ENCODE assay signal across 11 cellular contexts in genomic region chr17:2195729-2196128, GRCh38.
DNase-seq lines count a peak whose midpoint lies in the region; ATAC-seq and TF ChIP-seq lines count a peak whose summit lies in the region.
"Had no signal": no experiment of that assay in that cellular context is flagged by ENCODE, and none has a peak within 500 bp of the region (broad histone marks: within the 10 kb centered on the region; RNA-seq: fewer than 3 reads in every experiment).

No MANE protein-coding gene starts in this region.

- H3K27ac ChIP-seq in left lung = no peak overlapping the region

- no peaks in the 10 kb centered on the region for H3K36me3 ChIP-seq in left lung

- H3K9me3 Mint-ChIP-seq in activated CD4-positive, alpha-beta T cell treated with anti-CD3 and anti-CD28 coated beads, Interleukin-2, amount 10 ng/mL, durations not matched to agents 7 days and 5 days = peaks cover 3% of the 10 kb centered on the region
- H3K9me3 Mint-ChIP-seq in activated CD4-positive, alpha-beta memory T cell treated with anti-CD3 and anti-CD28 coated beads, Interleukin-2, amount 10 ng/mL, durations not matched to agents 7 days and 5 days = no peaks in the 10 kb centered on the region
- H3K9me3 Mint-ChIP-seq in stimulated activated naive B cell treated with anti-CD40 and anti-IgM and Interleukin-4, amounts not matched to agents 10 μg/mL and 1 μg/mL and 100 μg/mL, for 72 hours = no peaks in the 10 kb centered on the region

- intact Hi-C loops in left lung (cut with DNase I) = no loop called here

- H3K27me3 ChIP-seq in left lung = no peaks in the 10 kb centered on the region

- no peaks in the 10 kb centered on the region for H3K9me3 ChIP-seq in left lung

- CTCF ChIA-PET in activated CD4-positive, alpha-beta T cell treated with anti-CD3 and anti-CD28 coated beads, Interleukin-2, amount 10 ng/mL, durations not matched to agents 7 days and 5 days (lab: Charles Lee) = interaction anchor here (0.6 to 1.4 kb wide), 6 partner anchors 13 to 126 kb away, joined by 3 to 4 read pairs (median 3); no protein-coding TSS in a partner anchor
- CTCF ChIA-PET in activated CD4-positive, alpha-beta memory T cell treated with anti-CD3 and anti-CD28 coated beads, Interleukin-2, amount 10 ng/mL, durations not matched to agents 7 days and 5 days (lab: Charles Lee) = interaction anchor here (1.0 to 1.7 kb wide), 3 partner anchors 11 to 49 kb away, joined by 3 to 6 read pairs (median 3); no protein-coding TSS in a partner anchor

- peaks cover 48% of the 10 kb centered on the region for H3K36me3 Mint-ChIP-seq in activated CD4-positive, alpha-beta T cell treated with anti-CD3 and anti-CD28 coated beads, Interleukin-2, amount 10 ng/mL, durations not matched to agents 7 days and 5 days (ENCODE audit: low read depth)
- H3K36me3 Mint-ChIP-seq in activated CD4-positive, alpha-beta memory T cell treated with anti-CD3 and anti-CD28 coated beads, Interleukin-2, amount 10 ng/mL, durations not matched to agents 7 days and 5 days (ENCODE audit: low read depth) = peaks cover 35% of the 10 kb centered on the region
- H3K36me3 Mint-ChIP-seq in stimulated activated naive B cell treated with anti-CD40 and anti-IgM and Interleukin-4, amounts not matched to agents 10 μg/mL and 1 μg/mL and 100 μg/mL, for 72 hours = peaks cover 19 to 41% of the 10 kb centered on the region in 2 donors

- no peak overlapping the region for H3K27ac Mint-ChIP-seq in activated CD4-positive, alpha-beta T cell treated with anti-CD3 and anti-CD28 coated beads, Interleukin-2, amount 10 ng/mL, durations not matched to agents 7 days and 5 days
- H3K27ac Mint-ChIP-seq in activated CD4-positive, alpha-beta memory T cell treated with anti-CD3 and anti-CD28 coated beads, Interleukin-2, amount 10 ng/mL, durations not matched to agents 7 days and 5 days = no peak overlapping the region
- H3K27ac Mint-ChIP-seq in stimulated activated naive B cell treated with anti-CD40 and anti-IgM and Interleukin-4, amounts not matched to agents 10 μg/mL and 1 μg/mL and 100 μg/mL, for 72 hours = no peak overlapping the region

- peaks cover 67% of the 10 kb centered on the region for H3K4me1 Mint-ChIP-seq in activated CD4-positive, alpha-beta T cell treated with anti-CD3 and anti-CD28 coated beads, Interleukin-2, amount 10 ng/mL, durations not matched to agents 7 days and 5 days
- H3K4me1 Mint-ChIP-seq in activated CD4-positive, alpha-beta memory T cell treated with anti-CD3 and anti-CD28 coated beads, Interleukin-2, amount 10 ng/mL, durations not matched to agents 7 days and 5 days = peaks cover 44% of the 10 kb centered on the region
- peaks cover 17 to 23% of the 10 kb centered on the region in 2 donors for H3K4me1 Mint-ChIP-seq in stimulated activated naive B cell treated with anti-CD40 and anti-IgM and Interleukin-4, amounts not matched to agents 10 μg/mL and 1 μg/mL and 100 μg/mL, for 72 hours

- no peak overlapping the region for H3K4me3 Mint-ChIP-seq in activated CD4-positive, alpha-beta T cell treated with anti-CD3 and anti-CD28 coated beads, Interleukin-2, amount 10 ng/mL, durations not matched to agents 7 days and 5 days
- no peak overlapping the region for H3K4me3 Mint-ChIP-seq in activated CD4-positive, alpha-beta memory T cell treated with anti-CD3 and anti-CD28 coated beads, Interleukin-2, amount 10 ng/mL, durations not matched to agents 7 days and 5 days
- no peak overlapping the region for H3K4me3 Mint-ChIP-seq in stimulated activated naive B cell treated with anti-CD40 and anti-IgM and Interleukin-4, amounts not matched to agents 10 μg/mL and 1 μg/mL and 100 μg/mL, for 72 hours

- no peak for TF ChIP-seq CTCF in left lung (IDR thresholded peaks at IDR 0.05)

- peaks cover 17 to 26% of the 10 kb centered on the region in 2 donors for H3K4me1 ChIP-seq in left lung

- peak; percentile 74 for ATAC-seq in left lung
- ATAC-seq in stimulated activated naive B cell treated with anti-CD40 and anti-IgM and Interleukin-4, amounts not matched to agents 10 μg/mL and 1 μg/mL and 100 μg/mL, for 72 hours (replicated peaks) = peak; percentile 33 to 51

- H3K27me3 Mint-ChIP-seq in activated CD4-positive, alpha-beta T cell treated with anti-CD3 and anti-CD28 coated beads, Interleukin-2, amount 10 ng/mL, durations not matched to agents 7 days and 5 days = no peaks in the 10 kb centered on the region
- no peaks in the 10 kb centered on the region for H3K27me3 Mint-ChIP-seq in activated CD4-positive, alpha-beta memory T cell treated with anti-CD3 and anti-CD28 coated beads, Interleukin-2, amount 10 ng/mL, durations not matched to agents 7 days and 5 days
- H3K27me3 Mint-ChIP-seq in stimulated activated naive B cell treated with anti-CD40 and anti-IgM and Interleukin-4, amounts not matched to agents 10 μg/mL and 1 μg/mL and 100 μg/mL, for 72 hours = no peaks in the 10 kb centered on the region

- POLR2A ChIA-PET in activated CD4-positive, alpha-beta T cell treated with anti-CD3 and anti-CD28 coated beads, Interleukin-2, amount 10 ng/mL, durations not matched to agents 7 days and 5 days (lab: Charles Lee) = interaction anchor here (0.6 kb wide), 1 partner anchor 134 kb away, joined by 3 read pairs; no protein-coding TSS in a partner anchor
- POLR2A ChIA-PET in activated CD4-positive, alpha-beta memory T cell treated with anti-CD3 and anti-CD28 coated beads, Interleukin-2, amount 10 ng/mL, durations not matched to agents 7 days and 5 days (lab: Charles Lee) = interaction anchor here (1.1 to 1.6 kb wide), 2 partner anchors 18 to 49 kb away, joined by 3 to 4 read pairs; no protein-coding TSS in a partner anchor

- H3K4me3 ChIP-seq in left lung = no peak overlapping the region

- peak; percentile 21 to 31 for DNase-seq in activated CD4-positive, alpha-beta T cell treated with anti-CD3 and anti-CD28 coated beads for 4 hours
- no peak for DNase-seq in activated CD4-positive, alpha-beta T cell treated with anti-CD3 and anti-CD28 coated beads, Interleukin-2, amount 10 ng/mL, durations not matched to agents 7 days and 5 days
- peak; percentile 37 for DNase-seq in activated CD4-positive, alpha-beta memory T cell treated with anti-CD3 and anti-CD28 coated beads, Interleukin-2, amount 10 ng/mL, durations not matched to agents 7 days and 5 days
- DNase-seq in left lung = no peak
- DNase-seq in stimulated activated naive B cell treated with anti-CD40 and anti-IgM and Interleukin-4, amounts not matched to agents 10 μg/mL and 1 μg/mL and 100 μg/mL, for 72 hours = no peak
- DNase-seq in LoVo (ENCODE audit: low spot score) = no peak
- no peak for DNase-seq in epidermal melanocyte (ENCODE audit: insufficient read length, low spot score)
- DNase-seq in dedifferentiated amniotic fluid mesenchymal stem cell (ENCODE audit: extremely low spot score) = no peak
- DNase-seq: effector memory CD4-positive, alpha-beta T cell; NCI-H1930; T1000 had no signal

Comparison
In these comparisons a context has a peak if more than half of its experiments do, and no peak if none do; other contexts are left out.
1. DNase-seq: peak in activated CD4-positive, alpha-beta T cell treated with anti-CD3 and anti-CD28 coated beads for 4 hours (2 of 2) and activated CD4-positive, alpha-beta memory T cell treated with anti-CD3 and anti-CD28 coated beads, Interleukin-2, amount 10 ng/mL, durations not matched to agents 7 days and 5 days (single experiment); none in activated CD4-positive, alpha-beta T cell treated with anti-CD3 and anti-CD28 coated beads, Interleukin-2, amount 10 ng/mL, durations not matched to agents 7 days and 5 days (single experiment), left lung (0 of 2), stimulated activated naive B cell treated with anti-CD40 and anti-IgM and Interleukin-4, amounts not matched to agents 10 μg/mL and 1 μg/mL and 100 μg/mL, for 72 hours (single experiment), LoVo (single experiment), epidermal melanocyte (single experiment) and dedifferentiated amniotic fluid mesenchymal stem cell (single experiment).